36 cellular contexts compared by ENCODE assay signal in the genomic region with DNA sequence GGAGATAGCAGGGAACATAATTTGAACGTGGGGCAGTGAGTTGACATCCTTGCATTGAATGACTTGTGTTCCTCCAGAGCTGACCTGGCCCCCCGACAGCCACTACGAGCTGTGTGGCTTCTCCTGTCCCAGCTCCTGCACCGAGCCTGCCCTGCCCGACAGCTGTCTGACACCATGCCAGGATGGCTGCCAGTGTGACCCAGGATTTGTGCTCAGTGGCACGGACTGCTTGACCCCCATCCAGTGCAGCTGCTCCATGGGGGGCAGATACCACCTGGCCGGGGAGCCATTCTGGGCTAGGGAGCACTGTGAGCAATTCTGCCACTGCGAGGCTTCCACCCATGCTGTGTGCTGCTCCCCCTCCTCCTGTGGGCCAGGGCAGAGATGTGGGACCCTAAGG. TPM values are rescaled to one million over a fixed set of nuclear protein-coding genes. Genes with fewer than 3 reads are reported as not detected.
A peak's percentile ranks its signal among the peaks of the same experiment; 100 is the strongest.
DNase-seq lines count a peak whose midpoint lies in the region; ATAC-seq, FAIRE-seq and TF ChIP-seq lines count a peak whose summit lies in the region.
"Had no signal": no experiment of that assay in that cellular context is flagged by ENCODE, and none has a peak within 500 bp of the region (broad histone marks: within the 10 kb centered on the region; RNA-seq: fewer than 3 reads in every experiment).

No MANE protein-coding gene starts in this region.

- SMC1A ChIA-PET in GM12878 (lab: Charles Lee; ENCODE audit: uncharacterized antibody, unreplicated experiment), result interaction anchor here (1.0 to 3.3 kb wide), 9 partner anchors 16 to 160 kb away, joined by 3 to 31 read pairs (median 3); partner anchors contain the start of gene ZNF30

- no peaks in the 10 kb centered on the region for H3K36me3 Mint-ChIP-seq in naive B cell
- H3K36me3 Mint-ChIP-seq in neural progenitor cell, result no peaks in the 10 kb centered on the region
- H3K36me3 Mint-ChIP-seq: activated naive CD8-positive, alpha-beta T cell had no signal

- H4K20me1 ChIP-seq in GM12878 (ENCODE audit: control insufficient read depth, insufficient read depth) (no peaks in the 10 kb centered on the region), neural progenitor cell (ENCODE audit: low read depth) (no peaks in the 10 kb centered on the region)

- H3K79me2 ChIP-seq in GM12878 (ENCODE audit: control insufficient read depth, insufficient read depth, low read length) (no peaks in the 10 kb centered on the region), neural progenitor cell (ENCODE audit: low read depth) (no peaks in the 10 kb centered on the region)

- H2AFZ ChIP-seq in GM12878 (ENCODE audit: control insufficient read depth, low read depth, low read length) (peak overlapping the region; percentile 58), neural progenitor cell (replicated peaks) (no peak overlapping the region)

- H3K4me2 ChIP-seq in GM12878 (ENCODE audit: control insufficient read depth, insufficient read depth) (peak overlapping the region; percentile 66; the same call in 1 of the 2 replicates), neural progenitor cell (no peak overlapping the region)

- CTCF ChIA-PET in GM12878 (lab: Yijun Ruan, JAX), result interaction anchor here (0.7 to 4.4 kb wide), 14 partner anchors 16 to 114 kb away, joined by 3 to 66 read pairs (median 4); no protein-coding TSS in a partner anchor

- H3K9me3 ChIP-seq in GM12878 (replicated peaks; ENCODE audit: control insufficient read depth, insufficient read depth, low read length), result no peaks in the 10 kb centered on the region
- no peaks in the 10 kb centered on the region for H3K9me3 ChIP-seq in neural progenitor cell (ENCODE audit: low read depth)
- H3K9me3 ChIP-seq: breast epithelium, prostate gland, sigmoid colon, suprapubic skin had no signal

- no peaks in the 10 kb centered on the region; a peak in 1 of 4 replicates for H3K27me3 ChIP-seq in GM12878 (replicated peaks in 1 of 2; ENCODE audit: control insufficient read depth in 2 of 2, insufficient read depth in 2 of 2, low read length in 1 of 2)
- peaks cover 8% of the 10 kb centered on the region for H3K27me3 ChIP-seq in neural progenitor cell
- H3K27me3 ChIP-seq: breast epithelium, suprapubic skin had no signal

- H3K27ac ChIP-seq in GM12878 (ENCODE audit: control insufficient read depth, insufficient read depth) (peak overlapping the region; percentile 67), substantia nigra (ENCODE audit: low read depth, low read length, poor library complexity, severe bottlenecking) (peak overlapping the region; percentile 35), neural progenitor cell (no peak overlapping the region)
- H3K27ac ChIP-seq: breast epithelium, C4-2B, epithelial cell of prostate, prostate gland, sigmoid colon, suprapubic skin had no signal

- RAD21 ChIA-PET in GM12878 (lab: Charles Lee; ENCODE audit: unreplicated experiment), result interaction anchor here (1.0 to 2.5 kb wide), 4 partner anchors 16 to 42 kb away, joined by 3 to 26 read pairs (median 4); no protein-coding TSS in a partner anchor

- no peaks in the 10 kb centered on the region for H3F3A ChIP-seq in neural progenitor cell (ENCODE audit: low read depth)

- no peak for TF ChIP-seq CTCF in GM12878 (IDR thresholded peaks at IDR 0.05 in 2 of 3, conservative IDR thresholded peaks at IDR 0.05 in 1 of 3; ENCODE audit: control insufficient read depth in 2 of 3, extremely low read depth in 1 of 3, insufficient read depth in 1 of 3, low read depth in 3 of 3, low read length in 3 of 3)
- no peak for TF ChIP-seq CTCF in neural progenitor cell (IDR thresholded peaks at IDR 0.05)

- intact Hi-C loops in GM12878 (cut with micrococcal nuclease; ENCODE audit: unreplicated experiment), result loop anchor here (1.0 kb wide), 1 partner anchor 19 kb away; no protein-coding TSS in a partner anchor

- WGBS in GM12878 (ENCODE audit: insufficient coverage, insufficient replicate concordance, low lambda C conversion rate, missing lambda C conversion rate), result 31% methylated on average over 8 of the region's 8 CpGs

- FAIRE-seq in GM12878 (lab: Jason Lieb, UNC), result no peak
- FAIRE-seq: colon, HepG2, RCC 7860 had no signal

- H3K27me3 Mint-ChIP-seq in naive B cell, result no peaks in the 10 kb centered on the region
- H3K27me3 Mint-ChIP-seq in neural progenitor cell (ENCODE audit: insufficient read depth, low read depth), result peaks cover 10% of the 10 kb centered on the region
- H3K27me3 Mint-ChIP-seq: activated naive CD8-positive, alpha-beta T cell had no signal

- TF ChIP-seq EP300 in GM12878 (IDR thresholded peaks at IDR 0.05; ENCODE audit: borderline replicate concordance in 1 of 2, control insufficient read depth in 1 of 2, low read depth in 2 of 2, low read length in 2 of 2), result no peak

- H3K4me1 ChIP-seq in GM12878 (ENCODE audit: control insufficient read depth, insufficient read depth, low read length) (peaks cover 21% of the 10 kb centered on the region), neural progenitor cell (no peaks in the 10 kb centered on the region)
- H3K4me1 ChIP-seq: breast epithelium, prostate gland had no signal

- H3K9me3 Mint-ChIP-seq in naive B cell (no peaks in the 10 kb centered on the region), neural progenitor cell (peaks cover 4% of the 10 kb centered on the region)

- peak overlapping the region; percentile 90 to 96 (median 94) for H3K27ac Mint-ChIP-seq in naive B cell
- H3K27ac Mint-ChIP-seq in neural progenitor cell, result no peak overlapping the region
- H3K27ac Mint-ChIP-seq: activated naive CD8-positive, alpha-beta T cell had no signal

- no peak overlapping the region for H3K4me3 ChIP-seq in GM12878
- no peak overlapping the region for H3K4me3 ChIP-seq in neural progenitor cell
- H3K4me3 ChIP-seq: breast epithelium, prostate gland, sigmoid colon, suprapubic skin had no signal

- peaks cover 60 to 93% (median 68%) of the 10 kb centered on the region in 3 donors for H3K4me1 Mint-ChIP-seq in naive B cell
- no peaks in the 10 kb centered on the region for H3K4me1 Mint-ChIP-seq in neural progenitor cell

- DNase-seq in GM12878 (ENCODE audit: low read depth, low spot score) (no peak), naive B cell (no peak), substantia nigra (lab: John Stamatoyannopoulos, UW) (peak in 10 of 49 donors; percentile 4 to 44 (median 32)), cerebellar nuclear complex (lab: John Stamatoyannopoulos, UW) (no peak), neural progenitor cell (ENCODE audit: low spot score) (no peak)
- DNase-seq: activated CD4-positive, alpha-beta T cell treated with anti-CD3 and anti-CD28 coated beads for 48 hours; activated CD8-positive, alpha-beta memory T cell treated with anti-CD3 and anti-CD28 coated beads for 24 hours; activated effector memory CD4-positive, alpha-beta T cell treated with Interleukin-2 at 50 U/mL for 16 hours; activated T-cell treated with anti-CD3 and anti-CD28 coated beads for 4 hours; effector CD4-positive, alpha-beta T cell; H7; mesenchymal stem cell; MV-4-11; NCI-H2107; NCI-H345; NCI-H69; SHP77 treated with DMSO at 0.1 percent for 48 hours; sigmoid colon; stimulated activated CD4-positive, alpha-beta T cell treated with anti-CD3 and anti-CD28 coated beads, Interleukin-4, amount 100 ng/mL, for 4 hours; SW 1271; T-helper 9 cell had no signal

- no peak for TF ChIP-seq POLR2A in GM12878 (IDR thresholded peaks at IDR 0.05; ENCODE audit: low read depth, low read length)

- no TSS peak for BruUV-seq in GM12878 (replicated peaks; lab: Mats Ljungman, UMichigan)

- in situ Hi-C loops in GM12878 (cut with MboI), result no loop called here

- no peaks in the 10 kb centered on the region for H3K36me3 ChIP-seq in GM12878 (ENCODE audit: control insufficient read depth in 2 of 2, insufficient read depth in 2 of 2, low read length in 1 of 2)
- no peaks in the 10 kb centered on the region for H3K36me3 ChIP-seq in neural progenitor cell
- H3K36me3 ChIP-seq: breast epithelium, prostate gland, sigmoid colon, suprapubic skin had no signal

- peak; percentile 10 for ATAC-seq in HG03439 (IDR thresholded peaks at IDR 0.05; ENCODE audit: unreplicated experiment)
- no peak for ATAC-seq in GM12878
- no peak for ATAC-seq in naive B cell (ENCODE audit: low read depth in 2 of 2)
- ATAC-seq in GM19023 (IDR thresholded peaks at IDR 0.05; ENCODE audit: unreplicated experiment), result no peak
- ATAC-seq in HG02610 (IDR thresholded peaks at IDR 0.05; ENCODE audit: unreplicated experiment), result no peak
- ATAC-seq: HepG2, left lobe of liver had no signal

- H3K4me3 Mint-ChIP-seq in naive B cell, result peak overlapping the region in 7 of 8 donors; percentile 58 to 84 (median 82)
- H3K4me3 Mint-ChIP-seq in neural progenitor cell, result no peak overlapping the region
- H3K4me3 Mint-ChIP-seq: activated naive CD8-positive, alpha-beta T cell had no signal

- POLR2A ChIA-PET in GM12878 (lab: Charles Lee), result no interaction called here

- peak overlapping the region; percentile 41; the same call in 1 of the 2 replicates for H3K9ac ChIP-seq in GM12878 (ENCODE audit: control insufficient read depth, insufficient read depth, low read length)
- no peak overlapping the region for H3K9ac ChIP-seq in neural progenitor cell

- TF ChIP-seq RAD21 in GM12878 (IDR thresholded peaks at IDR 0.05; ENCODE audit: insufficient read depth, low read depth, low read length), result no peak

RNA-seq across cellular contexts. Expression of gene FXYD3, which starts 29.2 kb away (rescaled TPM):
- total RNA-seq in GM12878 (2013; cell fraction: nucleolus; rRNA removed), result not detected in 2 replicates
- total RNA-seq in GM12878 (2014; rRNA removed), result not detected in 2 replicates
- total RNA-seq in GM12878 (2014; rRNA removed; fragmentation: Illumina TruSeq; extraction: Trizol), result not detected in 2 replicates
- 0.44 and 0.80 TPM in 2 replicates for total RNA-seq in GM12878 (2021)
- not detected for polyA plus RNA-seq in GM12878 (2011; ENCODE audit: low read depth)
- polyA plus RNA-seq in GM12878 (2011; rRNA removed), result not detected in 2 replicates
- polyA plus RNA-seq in GM12878 (2011; cell fraction: cytosol; rRNA removed), result not detected in 2 replicates
- polyA plus RNA-seq in GM12878 (2011; cell fraction: nucleus; rRNA removed), result not detected in 2 replicates
- not detected in 2 replicates for polyA plus RNA-seq in GM12878 (2012)
- not detected in 2 replicates for polyA plus RNA-seq in GM12878 (2014; fragmentation: Illumina TruSeq; extraction: Trizol)
- under 1 TPM in 1 of 2 experiments, not detected in 1; 0.09 TPM for polyA plus RNA-seq in GM12878 (2014; fragmentation: Nextera tagmentation; extraction: Ambion mirVana)
- polyA plus RNA-seq in GM12878 (2014; rRNA removed), result not detected in 2 replicates
- polyA plus RNA-seq in GM12878 (2016; fragmentation: Nextera tagmentation; extraction: Ambion mirVana), result not detected
- not detected in 2 replicates for polyA minus RNA-seq in GM12878 (2011; rRNA and poly(A)+ RNA removed)
- not detected in 2 replicates for polyA minus RNA-seq in GM12878 (2011; cell fraction: cytosol; rRNA and poly(A)+ RNA removed)
- not detected in 2 replicates for polyA minus RNA-seq in GM12878 (2011; cell fraction: nucleus; rRNA and poly(A)+ RNA removed)
- not detected for polyA plus RNA-seq in naive B cell (ENCODE audit: low read depth in 6 of 6)
- total RNA-seq in neural progenitor cell (ENCODE audit: low replicate concordance), result not detected in 2 replicates
- total RNA-seq: Daoy, H7, HepG2 had no signal

RNA-seq across cellular contexts. Expression of gene HPN, which starts 44.9 kb away (rescaled TPM):
- total RNA-seq in GM12878 (2013; cell fraction: nucleolus; rRNA removed), result not detected in 2 replicates
- not detected in 2 replicates for total RNA-seq in GM12878 (2014; rRNA removed)
- not detected in 2 replicates for total RNA-seq in GM12878 (2014; rRNA removed; fragmentation: Illumina TruSeq; extraction: Trizol)
- 0.13 and 0.21 TPM in 2 replicates for total RNA-seq in GM12878 (2021)
- not detected for polyA plus RNA-seq in GM12878 (2011; ENCODE audit: low read depth)
- not detected in 2 replicates for polyA plus RNA-seq in GM12878 (2011; rRNA removed)
- polyA plus RNA-seq in GM12878 (2011; cell fraction: cytosol; rRNA removed), result not detected in 2 replicates
- polyA plus RNA-seq in GM12878 (2011; cell fraction: nucleus; rRNA removed), result 0.12 TPM in 1 of 2 replicates, not detected in the other
- not detected in 2 replicates for polyA plus RNA-seq in GM12878 (2012)
- not detected in 2 replicates for polyA plus RNA-seq in GM12878 (2014; fragmentation: Illumina TruSeq; extraction: Trizol)
- not detected for polyA plus RNA-seq in GM12878 (2014; fragmentation: Nextera tagmentation; extraction: Ambion mirVana)
- 0.16 TPM in 1 of 2 replicates, not detected in the other for polyA plus RNA-seq in GM12878 (2014; rRNA removed)
- under 1 TPM in 1 of 2 experiments, not detected in 1; 0.35 TPM for polyA plus RNA-seq in GM12878 (2016; fragmentation: Nextera tagmentation; extraction: Ambion mirVana)
- polyA minus RNA-seq in GM12878 (2011; rRNA and poly(A)+ RNA removed), result not detected in 2 replicates
- not detected in 2 replicates for polyA minus RNA-seq in GM12878 (2011; cell fraction: cytosol; rRNA and poly(A)+ RNA removed)
- not detected in 2 replicates for polyA minus RNA-seq in GM12878 (2011; cell fraction: nucleus; rRNA and poly(A)+ RNA removed)
- not detected for polyA plus RNA-seq in naive B cell (ENCODE audit: low read depth in 6 of 6)
- total RNA-seq in neural progenitor cell (ENCODE audit: low replicate concordance), result 0.30 and 2.2 TPM in 2 replicates
- total RNA-seq: Daoy, urinary bladder had no signal

RNA-seq across cellular contexts. Expression of gene LGI4, which starts 48.4 kb away (rescaled TPM):
- total RNA-seq in GM12878 (2013; cell fraction: nucleolus; rRNA removed), result 0.17 TPM in 1 of 2 replicates, not detected in the other
- total RNA-seq in GM12878 (2014; rRNA removed), result 0.16 TPM in 1 of 2 replicates, not detected in the other
- total RNA-seq in GM12878 (2014; rRNA removed; fragmentation: Illumina TruSeq; extraction: Trizol), result not detected in 2 replicates
- 0.29 TPM in 1 of 2 replicates, not detected in the other for total RNA-seq in GM12878 (2021)
- polyA plus RNA-seq in GM12878 (2011; ENCODE audit: low read depth), result not detected
- polyA plus RNA-seq in GM12878 (2011; rRNA removed), result 0.11 TPM in 1 of 2 replicates, not detected in the other
- 0.08 and 0.15 TPM in 2 replicates for polyA plus RNA-seq in GM12878 (2011; cell fraction: cytosol; rRNA removed)
- 0.85 and 0.99 TPM in 2 replicates for polyA plus RNA-seq in GM12878 (2011; cell fraction: nucleus; rRNA removed)
- polyA plus RNA-seq in GM12878 (2012), result 0.03 and 0.20 TPM in 2 replicates
- polyA plus RNA-seq in GM12878 (2014; fragmentation: Illumina TruSeq; extraction: Trizol), result not detected in 2 replicates
- polyA plus RNA-seq in GM12878 (2014; fragmentation: Nextera tagmentation; extraction: Ambion mirVana), result not detected
- not detected in 2 replicates for polyA plus RNA-seq in GM12878 (2014; rRNA removed)
- not detected for polyA plus RNA-seq in GM12878 (2016; fragmentation: Nextera tagmentation; extraction: Ambion mirVana)
- polyA minus RNA-seq in GM12878 (2011; rRNA and poly(A)+ RNA removed), result not detected in 2 replicates
- polyA minus RNA-seq in GM12878 (2011; cell fraction: cytosol; rRNA and poly(A)+ RNA removed), result not detected in 2 replicates
- polyA minus RNA-seq in GM12878 (2011; cell fraction: nucleus; rRNA and poly(A)+ RNA removed), result not detected in 2 replicates
- polyA plus RNA-seq in naive B cell (ENCODE audit: low read depth in 6 of 6), result not detected
- total RNA-seq in neural progenitor cell (ENCODE audit: low replicate concordance), result 0.81 TPM in 1 of 2 replicates, not detected in the other
- total RNA-seq: Daoy, HepG2 had no signal

RNA-seq across cellular contexts. Expression of gene FXYD1, which starts 52.2 kb away (rescaled TPM):
- not detected in 2 replicates for total RNA-seq in GM12878 (2013; cell fraction: nucleolus; rRNA removed)
- total RNA-seq in GM12878 (2014; rRNA removed) (1.0 TPM in 1 of 2 replicates, not detected in the other), GM12878 (2014; rRNA removed; fragmentation: Illumina TruSeq; extraction: Trizol) (not detected in 2 replicates), GM12878 (2021) (1.2 and 1.4 TPM in 2 replicates), neural progenitor cell (ENCODE audit: low replicate concordance) (0.46 TPM in 1 of 2 replicates, not detected in the other)
- not detected for polyA plus RNA-seq in GM12878 (2011; ENCODE audit: low read depth)
- polyA plus RNA-seq in GM12878 (2011; rRNA removed) (0.29 and 0.54 TPM in 2 replicates), GM12878 (2014; fragmentation: Illumina TruSeq; extraction: Trizol) (0.34 TPM in 1 of 2 replicates, not detected in the other), GM12878 (2014; fragmentation: Nextera tagmentation; extraction: Ambion mirVana) (not detected), GM12878 (2014; rRNA removed) (0.14 and 0.37 TPM in 2 replicates), GM12878 (2016; fragmentation: Nextera tagmentation; extraction: Ambion mirVana) (under 1 TPM in 1 of 2 experiments, not detected in 1; 0.44 TPM), naive B cell (ENCODE audit: low read depth in 6 of 6) (1 to 10 TPM; 1.0 to 2.7 (median 1.2) TPM)
- polyA plus RNA-seq in GM12878 (2011; cell fraction: cytosol; rRNA removed), result 0.21 and 0.75 TPM in 2 replicates
- 0.82 and 1.0 TPM in 2 replicates for polyA plus RNA-seq in GM12878 (2011; cell fraction: nucleus; rRNA removed)
- 0.29 and 0.37 TPM in 2 replicates for polyA plus RNA-seq in GM12878 (2012)
- polyA minus RNA-seq in GM12878 (2011; rRNA and poly(A)+ RNA removed), result 0.62 TPM in 1 of 2 replicates, not detected in the other
- not detected in 2 replicates for polyA minus RNA-seq in GM12878 (2011; cell fraction: cytosol; rRNA and poly(A)+ RNA removed)
- polyA minus RNA-seq in GM12878 (2011; cell fraction: nucleus; rRNA and poly(A)+ RNA removed), result not detected in 2 replicates
- total RNA-seq: Daoy, HepG2 had no signal

RNA-seq across cellular contexts. Expression of gene SCN1B, which starts 56.2 kb away (rescaled TPM):
- total RNA-seq in GM12878 (2013; cell fraction: nucleolus; rRNA removed), result 0.50 and 0.73 TPM in 2 replicates
- total RNA-seq in GM12878 (2014; rRNA removed), result 0.06 and 0.16 TPM in 2 replicates
- 0.04 TPM in 1 of 2 replicates, not detected in the other for total RNA-seq in GM12878 (2014; rRNA removed; fragmentation: Illumina TruSeq; extraction: Trizol)
- total RNA-seq in GM12878 (2021), result 0.27 and 0.33 TPM in 2 replicates
- polyA plus RNA-seq in GM12878 (2011; ENCODE audit: low read depth), result 0.07 TPM
- polyA plus RNA-seq in GM12878 (2011; rRNA removed), result 0.04 and 0.11 TPM in 2 replicates
- polyA plus RNA-seq in GM12878 (2011; cell fraction: cytosol; rRNA removed), result 0.09 and 0.15 TPM in 2 replicates
- polyA plus RNA-seq in GM12878 (2011; cell fraction: nucleus; rRNA removed), result 0.79 and 0.83 TPM in 2 replicates
- 0.15 and 0.16 TPM in 2 replicates for polyA plus RNA-seq in GM12878 (2012)
- polyA plus RNA-seq in GM12878 (2014; fragmentation: Illumina TruSeq; extraction: Trizol), result 0.13 and 0.62 TPM in 2 replicates
- not detected for polyA plus RNA-seq in GM12878 (2014; fragmentation: Nextera tagmentation; extraction: Ambion mirVana)
- 0.34 and 0.54 TPM in 2 replicates for polyA plus RNA-seq in GM12878 (2014; rRNA removed)
- polyA plus RNA-seq in GM12878 (2016; fragmentation: Nextera tagmentation; extraction: Ambion mirVana), result under 1 TPM in 1 of 2 experiments, not detected in 1; 0.08 TPM
- polyA minus RNA-seq in GM12878 (2011; rRNA and poly(A)+ RNA removed), result 0.07 and 0.26 TPM in 2 replicates
- polyA minus RNA-seq in GM12878 (2011; cell fraction: cytosol; rRNA and poly(A)+ RNA removed), result not detected in 2 replicates
- polyA minus RNA-seq in GM12878 (2011; cell fraction: nucleus; rRNA and poly(A)+ RNA removed), result 0.12 and 0.29 TPM in 2 replicates
- polyA plus RNA-seq in naive B cell (ENCODE audit: low read depth in 6 of 6), result under 1 TPM in 4 of 6 donors, not detected in 2; 0.06 to 0.36 (median 0.28) TPM
- total RNA-seq in neural progenitor cell (ENCODE audit: low replicate concordance), result 2.2 and 3.9 TPM in 2 replicates
